8 cellular contexts compared by ENCODE assay signal in the genomic region with DNA sequence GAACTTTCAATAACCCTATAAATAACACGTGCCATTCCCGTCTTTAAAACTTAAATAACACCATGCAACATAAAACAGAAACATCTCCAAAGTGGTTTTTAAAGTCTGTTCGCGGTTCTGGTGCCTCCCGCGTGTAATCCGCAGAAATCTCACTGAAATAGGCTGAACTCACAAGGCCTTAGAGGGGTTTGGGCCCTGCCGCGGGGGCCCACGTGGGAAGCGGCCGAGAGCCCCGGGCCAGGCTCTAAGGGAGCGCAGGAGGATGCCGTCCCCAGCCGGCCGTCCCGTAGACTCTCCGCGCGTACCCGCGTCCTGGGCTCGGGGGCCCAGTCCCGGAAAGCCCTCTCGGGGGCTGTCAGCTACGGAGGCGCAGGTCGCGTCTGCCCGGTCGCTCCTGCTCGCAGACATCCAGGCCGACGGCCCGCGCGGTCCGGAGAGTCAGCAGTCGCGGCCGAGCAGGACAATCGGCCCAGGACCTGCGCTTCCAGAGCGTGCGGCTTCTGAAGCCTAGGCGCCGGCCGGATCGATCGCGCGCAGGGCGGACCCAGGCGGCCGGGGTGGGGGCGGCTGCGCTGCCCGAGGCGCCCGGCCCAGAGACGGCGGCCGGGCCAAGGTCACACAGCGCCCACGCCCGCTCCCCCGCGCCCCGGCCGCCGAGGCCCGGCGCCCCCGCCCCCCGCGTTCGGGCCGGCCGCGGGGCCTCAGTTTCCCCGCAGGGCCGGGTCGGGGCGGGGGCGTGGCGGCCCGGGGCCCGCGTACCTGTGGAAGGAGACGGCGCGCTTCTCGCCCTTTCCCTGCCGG. TPM values are rescaled to one million over a fixed set of nuclear protein-coding genes. Genes with fewer than 3 reads are reported as not detected.
DNase-seq lines count a peak whose midpoint lies in the region; ATAC-seq and TF ChIP-seq lines count a peak whose summit lies in the region.

No MANE protein-coding gene starts in this region.

- peaks cover 33 to 60% (median 37%) of the 10 kb centered on the region in 10 experiments for H3K4me1 ChIP-seq in BLaER1 treated with 17β-estradiol and CSF1 and Interleukin-3, amounts not matched to agents 10 nM and 100 nM
- peaks cover 12% of the 10 kb centered on the region for H3K4me1 ChIP-seq in mammary epithelial cell (ENCODE audit: insufficient read depth, low read length)

- peaks cover 44 to 62% (median 61%) of the 10 kb centered on the region in 11 experiments for H3K36me3 ChIP-seq in BLaER1 treated with 17β-estradiol and CSF1 and Interleukin-3, amounts not matched to agents 10 nM and 100 nM
- H3K36me3 ChIP-seq in SK-N-MC (ENCODE audit: insufficient read depth, low read length), result peaks cover 44% of the 10 kb centered on the region
- peaks cover 16% of the 10 kb centered on the region for H3K36me3 ChIP-seq in mammary epithelial cell (ENCODE audit: insufficient read depth, low read length)

- H3K9me3 ChIP-seq in BLaER1 treated with 17β-estradiol and CSF1 and Interleukin-3, amounts not matched to agents 10 nM and 100 nM (replicated peaks in 1 of 11), result peaks cover 8 to 19% (median 14%) of the 10 kb centered on the region in 11 experiments; a peak in 21 of 22 replicates
- H3K9me3 ChIP-seq in SK-N-MC (ENCODE audit: low read depth, low read length) (no peaks in the 10 kb centered on the region), mammary epithelial cell (replicated peaks; ENCODE audit: insufficient read depth, low read length) (no peaks in the 10 kb centered on the region)

- ATAC-seq in HG03159 (IDR thresholded peaks at IDR 0.05; ENCODE audit: unreplicated experiment) (peak; percentile 27), left colon (peak; percentile 52)

- dilution Hi-C loops in mammary epithelial cell (cut with HindIII; ENCODE audit: low sequenced_read_pairs), result no loop called here

- peaks cover 90% of the 10 kb centered on the region for H3K79me2 ChIP-seq in mammary epithelial cell (ENCODE audit: insufficient read depth, low read length)

- H3K9ac ChIP-seq in BLaER1 treated with 17β-estradiol and CSF1 and Interleukin-3, amounts not matched to agents 10 nM and 100 nM, result peak overlapping the region; percentile 96 to 100 (median 99)
- H3K9ac ChIP-seq in SK-N-MC (ENCODE audit: insufficient read length) (peak overlapping the region; percentile 86), mammary epithelial cell (ENCODE audit: insufficient read depth, low read length) (peak overlapping the region; percentile 69)

- under 1% methylated on average over 20 of the region's 95 CpGs for WGBS in mammary epithelial cell (ENCODE audit: low coverage, missing lambda C conversion rate)

- H3K4me2 ChIP-seq in BLaER1 treated with 17β-estradiol and CSF1 and Interleukin-3, amounts not matched to agents 10 nM and 100 nM, result peak overlapping the region; percentile 84 to 99 (median 91)
- H3K4me2 ChIP-seq in mammary epithelial cell (ENCODE audit: insufficient read depth, low read depth, low read length), result peak overlapping the region; percentile 91

- H3K27me3 ChIP-seq in BLaER1 treated with 17β-estradiol and CSF1 and Interleukin-3, amounts not matched to agents 10 nM and 100 nM, result no peaks in the 10 kb centered on the region
- no peaks in the 10 kb centered on the region for H3K27me3 ChIP-seq in mammary epithelial cell (ENCODE audit: insufficient read depth, low read length)

- H2AFZ ChIP-seq in mammary epithelial cell (ENCODE audit: low read depth, low read length), result peak overlapping the region; percentile 98

- DNase-seq in GM19238 (ENCODE audit: insufficient read length, low spot score) (peak; percentile 62), SK-N-MC (ENCODE audit: low read depth, low spot score) (no peak), mammary epithelial cell (peak; percentile 44), left colon (peak in 1 of 2 donors; percentile 59), cortex of kidney (lab: John Stamatoyannopoulos, UW) (no peak)
- peak; percentile 18 for DNase-seq in stimulated activated CD8-positive, alpha-beta memory T cell treated with anti-CD3 and anti-CD28 coated beads, Interleukin-12 subunit alpha, Interleukin-12 subunit beta, amount 100 ng/mL, for 4 hours (ENCODE audit: low read depth)

- in situ Hi-C loops in mammary epithelial cell (cut with MboI; ENCODE audit: low sequenced_read_pairs in 2 of 2), result no loop called here

- no TSS peak for BruUV-seq in mammary epithelial cell (replicated peaks; lab: Mats Ljungman, UMichigan)

- CTCF ChIA-PET in mammary epithelial cell (lab: Charles Lee; ENCODE audit: low non-redundant PET), result no interaction called here

- intact Hi-C loops in mammary epithelial cell (cut with micrococcal nuclease), result loop anchor here (2.0 to 5.0 kb wide), 3 partner anchors 50 to 279 kb away; a partner anchor contains a TSS
- intact Hi-C loops in left colon (cut with DNase I, micrococcal nuclease), result no loop called here

- H3K4me3 ChIP-seq in BLaER1 treated with 17β-estradiol and CSF1 and Interleukin-3, amounts not matched to agents 10 nM and 100 nM, result peak overlapping the region; percentile 70 to 97 (median 88)
- H3K4me3 ChIP-seq in SK-N-MC, result peak overlapping the region; percentile 96
- peak overlapping the region; percentile 94 to 96 (median 94) for H3K4me3 ChIP-seq in mammary epithelial cell (replicated peaks in 1 of 3; ENCODE audit: insufficient read depth in 1 of 3, low read depth in 2 of 3, low read length in 3 of 3)

- no peak for TF ChIP-seq CTCF in mammary epithelial cell (conservative IDR thresholded peaks at IDR 0.05 in 1 of 2, IDR thresholded peaks at IDR 0.05 in 1 of 2; ENCODE audit: extremely low read depth in 1 of 2, insufficient read depth in 1 of 2, low read depth in 1 of 2, low read length in 2 of 2)

- H4K20me1 ChIP-seq in BLaER1 treated with 17β-estradiol and CSF1 and Interleukin-3, amounts not matched to agents 10 nM and 100 nM, result peaks cover 46 to 89% (median 67%) of the 10 kb centered on the region in 11 experiments; a peak in 21 of 22 replicates
- no peaks in the 10 kb centered on the region for H4K20me1 ChIP-seq in mammary epithelial cell (ENCODE audit: insufficient read depth, low read length)

- peak overlapping the region; percentile 97 to 100 (median 99) for H3K27ac ChIP-seq in BLaER1 treated with 17β-estradiol and CSF1 and Interleukin-3, amounts not matched to agents 10 nM and 100 nM
- H3K27ac ChIP-seq in SK-N-MC, result peak overlapping the region; percentile 10; the same call in 1 of the 2 replicates
- H3K27ac ChIP-seq in mammary epithelial cell (ENCODE audit: insufficient read depth, low read depth, low read length), result peak overlapping the region; percentile 55

RNA-seq across cellular contexts. Expression of a gene that starts 0.6 kb away (rescaled TPM):
- total RNA-seq in mammary epithelial cell (10 to 100 TPM; 35.8 to 61.1 TPM), left colon (10 to 100 TPM; 86.0 to 86.7 TPM)
- 47.5 TPM for polyA plus RNA-seq in mammary epithelial cell
- polyA minus RNA-seq in mammary epithelial cell, result 28.6 TPM

RNA-seq across cellular contexts. Expression of a gene that starts 1.1 kb away (rescaled TPM):
- total RNA-seq in mammary epithelial cell, result 10 to 100 TPM; 70.3 to 81.0 TPM
- polyA plus RNA-seq in mammary epithelial cell, result 97.2 TPM
- polyA minus RNA-seq in mammary epithelial cell, result 75.8 TPM
- total RNA-seq in left colon, result 10 to 100 TPM; 90.0 to 95.9 TPM

RNA-seq across cellular contexts. Expression of a gene that starts 50.2 kb away (rescaled TPM):
- total RNA-seq in mammary epithelial cell, result 10 to 100 TPM; 10.5 to 49.3 TPM
- polyA plus RNA-seq in mammary epithelial cell, result 52.8 TPM
- polyA minus RNA-seq in mammary epithelial cell, result 23.0 TPM
- 10 to 100 TPM; 13.4 to 23.7 TPM for total RNA-seq in left colon

Comparison
In these comparisons a context has a peak if more than half of its experiments do, and no peak if none do; other contexts are left out.
1. H3K27ac ChIP-seq: peak in every context shown above with its lines; median percentile 99 in BLaER1 treated with 17β-estradiol and CSF1 and Interleukin-3, amounts not matched to agents 10 nM and 100 nM; 55 in mammary epithelial cell; 10 in SK-N-MC.
2. DNase-seq: peak in GM19238 (single experiment), mammary epithelial cell (single experiment) and stimulated activated CD8-positive, alpha-beta memory T cell treated with anti-CD3 and anti-CD28 coated beads, Interleukin-12 subunit alpha, Interleukin-12 subunit beta, amount 100 ng/mL, for 4 hours (single experiment); none in SK-N-MC (single experiment) and cortex of kidney (single experiment).
3. Peak in every context shown above with its lines, with median percentiles within 50 percentile points of each other: H3K4me3 ChIP-seq and H3K9ac ChIP-seq.